Comparison of ENCODE assay signal across 17 cellular contexts in the genomic region with DNA sequence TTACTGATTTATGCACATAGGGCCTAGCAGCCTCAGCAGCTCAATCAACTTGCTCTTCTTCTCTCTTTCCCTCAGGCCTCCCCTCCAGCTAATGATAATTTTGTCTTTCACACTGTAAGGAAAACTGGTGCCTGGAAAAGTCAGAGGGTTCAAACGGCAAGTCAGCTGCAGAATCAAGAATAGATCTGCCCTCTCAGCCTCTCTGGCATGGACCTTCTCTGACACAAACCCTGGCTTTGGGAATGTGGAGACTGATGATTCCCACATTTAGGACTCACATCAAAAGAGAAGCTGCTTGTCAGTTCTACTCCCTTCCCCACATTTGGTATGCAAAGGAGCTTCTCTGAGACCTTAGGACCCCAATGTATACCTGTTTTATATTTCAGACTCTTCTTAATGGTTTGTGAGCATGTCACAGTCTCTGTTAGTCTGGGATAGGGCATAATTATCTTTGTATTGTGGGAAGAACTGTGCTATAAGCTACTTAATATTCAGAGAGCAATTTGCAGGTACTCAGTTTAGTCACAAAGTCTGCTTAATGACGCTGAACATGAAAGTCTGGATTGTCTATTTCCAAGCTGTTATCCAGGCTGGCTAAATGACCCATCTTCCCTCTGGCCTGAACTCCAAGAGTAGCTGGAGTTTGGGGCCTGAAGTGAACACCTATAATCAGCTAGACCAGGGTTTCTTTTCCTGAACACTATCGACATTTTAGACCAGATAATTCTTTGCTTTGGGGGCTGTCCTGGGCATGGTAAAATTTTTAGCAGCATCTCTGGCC. TPM values are rescaled to one million over a fixed set of nuclear protein-coding genes. Genes with fewer than 3 reads are reported as not detected.
A peak's percentile ranks its signal among the peaks of the same experiment; 100 is the strongest.
DNase-seq lines count a peak whose midpoint lies in the region; ATAC-seq, FAIRE-seq and TF ChIP-seq lines count a peak whose summit lies in the region.
"Had no signal": no experiment of that assay in that cellular context is flagged by ENCODE, and none has a peak within 500 bp of the region (broad histone marks: within the 10 kb centered on the region; RNA-seq: fewer than 3 reads in every experiment).

No MANE protein-coding gene starts in this region.

- DNase-seq in GM19239 (ENCODE audit: insufficient read length, low spot score) (no peak), Karpas-422 (peak; percentile 65), K562 (ENCODE audit: extremely low read depth in 1 of 4, low spot score in 3 of 4) (no peak), cortex of kidney (lab: John Stamatoyannopoulos, UW) (no peak), NCI-H2171 (lab: John Stamatoyannopoulos, UW) (no peak), ecto neural progenitor cell (ENCODE audit: low spot score) (no peak)
- DNase-seq: HFFc6, KBM-7, MM.1S, NCI-H1105, NCI-H1930, NCI-H510A treated with DMSO at 0.1 percent for 48 hours had no signal

- H3K4me3 ChIP-seq in Karpas-422 (ENCODE audit: low read length) = peak overlapping the region; percentile 56
- H3K4me3 ChIP-seq in K562 = no peak overlapping the region
- H3K4me3 ChIP-seq in neural cell (ENCODE audit: low read length) = peak overlapping the region; percentile 48
- H3K4me3 ChIP-seq: BLaER1 treated with 17β-estradiol and CSF1 and Interleukin-3, amounts not matched to agents 10 nM and 100 nM; GM23338; SJSA1 had no signal

- CTCF ChIA-PET in K562 (lab: Yijun Ruan, JAX; ENCODE audit: low intra/inter-chr PET ratio) = no interaction called here

- no peaks in the 10 kb centered on the region for H3K9me1 ChIP-seq in K562 (ENCODE audit: control insufficient read depth, insufficient read depth, low read length)

- TF ChIP-seq EP300 in K562 (IDR thresholded peaks at IDR 0.05; ENCODE audit: low read length) = no peak
- peak; percentile 39 for TF ChIP-seq EP300 in neural cell (conservative IDR thresholded peaks at IDR 0.05; ENCODE audit: poor library complexity, severe bottlenecking)

- H3F3A ChIP-seq in neural cell (ENCODE audit: insufficient read depth, low read length, poor library complexity, severe bottlenecking) = no peaks in the 10 kb centered on the region

- H2AFZ ChIP-seq in Karpas-422 (ENCODE audit: low read length) = peak overlapping the region; percentile 36; the same call in 1 of the 2 replicates
- 0 out of 2 replicates have a peak overlapping the region, but pooled peaks have one; percentile 12 for H2AFZ ChIP-seq in K562 (ENCODE audit: low read depth, low read length)
- H2AFZ ChIP-seq in neural cell (ENCODE audit: low read depth, low read length) = no peak overlapping the region
- H2AFZ ChIP-seq: GM23338 had no signal

- in situ Hi-C loops in K562 (cut with MboI) = no loop called here

- POLR2A ChIA-PET in K562 (lab: Yijun Ruan, JAX) = interaction anchor here (0.7 to 1.9 kb wide), 3 partner anchors 11 to 66 kb away, joined by 3 to 12 read pairs (median 3); no protein-coding TSS in a partner anchor

- BruUV-seq in K562 (replicated peaks; lab: Mats Ljungman, UMichigan) = no TSS peak

- H3K79me2 ChIP-seq in Karpas-422 (ENCODE audit: low read length) (no peaks in the 10 kb centered on the region), K562 (ENCODE audit: control insufficient read depth, insufficient read depth, low read length) (no peaks in the 10 kb centered on the region), neural cell (replicated peaks; ENCODE audit: insufficient read depth, low read length) (no peaks in the 10 kb centered on the region)

- no peak for TF ChIP-seq RAD21 in K562 (CRISPR knock-in tag; conservative IDR thresholded peaks at IDR 0.05 in 1 of 2, IDR thresholded peaks at IDR 0.05 in 1 of 2)
- TF ChIP-seq RAD21 in neural cell (conservative IDR thresholded peaks at IDR 0.05) = no peak

- H3K4me2 ChIP-seq in Karpas-422 (ENCODE audit: low read depth, low read length, poor library complexity, severe bottlenecking) = peak overlapping the region; percentile 74
- no peak overlapping the region for H3K4me2 ChIP-seq in K562 (ENCODE audit: insufficient read depth, low read length)
- H3K4me2 ChIP-seq in neural cell (ENCODE audit: low read length) = peak overlapping the region; percentile 37
- H3K4me2 ChIP-seq: GM23338 had no signal

- H3K36me3 ChIP-seq in Karpas-422 (ENCODE audit: insufficient read depth, low read length) (no peaks in the 10 kb centered on the region), K562 (ENCODE audit: control insufficient read depth, insufficient read depth, low read length) (no peaks in the 10 kb centered on the region), neural cell (ENCODE audit: insufficient read depth, low read length) (no peaks in the 10 kb centered on the region)
- H3K36me3 ChIP-seq: BLaER1 treated with 17β-estradiol and CSF1 and Interleukin-3, amounts not matched to agents 10 nM and 100 nM; SJSA1 had no signal

- no peaks in the 10 kb centered on the region for H3K9me3 ChIP-seq in Karpas-422 (ENCODE audit: low read length)
- no peaks in the 10 kb centered on the region; the same call in 1 of the 2 replicates for H3K9me3 ChIP-seq in K562 (replicated peaks; ENCODE audit: control insufficient read depth, insufficient read depth, low read depth, low read length)
- H3K9me3 ChIP-seq in neural cell (ENCODE audit: low read length) = no peaks in the 10 kb centered on the region
- H3K9me3 ChIP-seq: BLaER1 treated with 17β-estradiol and CSF1 and Interleukin-3, amounts not matched to agents 10 nM and 100 nM; SJSA1 had no signal

- H3K9ac ChIP-seq in Karpas-422 (ENCODE audit: low read length) = peak overlapping the region; percentile 75
- H3K9ac ChIP-seq in K562 (ENCODE audit: insufficient read depth in 1 of 2, low read depth in 2 of 2, low read length in 2 of 2) = no peak overlapping the region
- peak overlapping the region; percentile 51 for H3K9ac ChIP-seq in neural cell (ENCODE audit: low read length)
- H3K9ac ChIP-seq: BLaER1 treated with 17β-estradiol and CSF1 and Interleukin-3, amounts not matched to agents 10 nM and 100 nM had no signal

- 3% methylated on average over 3 of the region's 3 CpGs for WGBS in K562 (ENCODE audit: insufficient coverage, low coverage, missing lambda C conversion rate)

- FAIRE-seq in GM19239 (lab: Jason Lieb, UNC) (peak; percentile 28), K562 (lab: Jason Lieb, UNC) (no peak)

- TF ChIP-seq CTCF in K562 (IDR thresholded peaks at IDR 0.05 in 2 of 3, conservative IDR thresholded peaks at IDR 0.05 in 1 of 3; ENCODE audit: insufficient read depth in 2 of 3, low read depth in 1 of 3, low read length in 3 of 3) (no peak), neural cell (IDR thresholded peaks at IDR 0.05; ENCODE audit: poor library complexity, severe bottlenecking) (no peak)

- H3K27ac ChIP-seq in Karpas-422 (ENCODE audit: low read length) = peak overlapping the region; percentile 98
- no peak overlapping the region for H3K27ac ChIP-seq in K562 (ENCODE audit: extremely low read depth, low read depth, low read length)
- peak overlapping the region; percentile 87 for H3K27ac ChIP-seq in neural cell (ENCODE audit: low read length)
- H3K27ac ChIP-seq: HL-60, SJSA1 had no signal

- H4K20me1 ChIP-seq in Karpas-422 (ENCODE audit: insufficient read depth, low read depth, low read length) (no peaks in the 10 kb centered on the region), K562 (replicated peaks; ENCODE audit: control insufficient read depth, insufficient read depth, low read length) (no peaks in the 10 kb centered on the region), neural cell (ENCODE audit: insufficient read depth) (no peaks in the 10 kb centered on the region)
- H4K20me1 ChIP-seq: BLaER1 treated with 17β-estradiol and CSF1 and Interleukin-3, amounts not matched to agents 10 nM and 100 nM had no signal

- no peak for TF ChIP-seq POLR2A in K562 (conservative IDR thresholded peaks at IDR 0.05)

- intact Hi-C loops in K562 (cut with micrococcal nuclease) = no loop called here

- H3K9me2 ChIP-seq in Karpas-422 (replicated peaks; ENCODE audit: insufficient read depth, low read length) (no peaks in the 10 kb centered on the region), neural cell (ENCODE audit: insufficient read depth, low read length) (no peaks in the 10 kb centered on the region)

- peaks cover 60% of the 10 kb centered on the region for H3K4me1 ChIP-seq in Karpas-422 (ENCODE audit: low read length)
- H3K4me1 ChIP-seq in K562 (replicated peaks in 1 of 2; ENCODE audit: control insufficient read depth in 2 of 2, insufficient read depth in 2 of 2, low read length in 2 of 2) = no peaks in the 10 kb centered on the region; a peak in 1 of 5 replicates

- H3K27me3 ChIP-seq in Karpas-422 (ENCODE audit: low read length) = no peaks in the 10 kb centered on the region
- no peaks in the 10 kb centered on the region for H3K27me3 ChIP-seq in K562 (ENCODE audit: control insufficient read depth in 2 of 2, insufficient read depth in 2 of 2, low read length in 2 of 2)
- H3K27me3 ChIP-seq in neural cell (ENCODE audit: insufficient read depth, low read depth, low read length) = no peaks in the 10 kb centered on the region
- H3K27me3 ChIP-seq: BLaER1 treated with 17β-estradiol and CSF1 and Interleukin-3, amounts not matched to agents 10 nM and 100 nM had no signal

- ATAC-seq in K562 = no peak
- ATAC-seq: GM23338 had no signal

TF ChIP-seq in K562, 482 proteins besides CTCF, POLR2A, EP300 and RAD21 (continues in another document):
- TF ChIP-seq NR1H2 (CRISPR knock-in tag; IDR thresholded peaks at IDR 0.05) = no peak
- TF ChIP-seq ZNF408 (CRISPR knock-in tag; IDR thresholded peaks at IDR 0.05; ENCODE audit: low read depth) = no peak

TF ChIP-seq in neural cell, 6 proteins besides CTCF, POLR2A, EP300 and RAD21 (continues in another document):
- no peak for TF ChIP-seq POLR2AphosphoS5 (IDR thresholded peaks at IDR 0.05)
- no peak for TF ChIP-seq SMC3 (conservative IDR thresholded peaks at IDR 0.05; ENCODE audit: poor library complexity)

RNA-seq across cellular contexts. Expression of gene DIPK1A, which starts 52.2 kb away (rescaled TPM):
- 0.61 and 1.7 TPM in 2 replicates for total RNA-seq in Karpas-422 (2014; rRNA removed; shearing (Covaris generic); ENCODE audit: low replicate concordance)
- total RNA-seq in K562 (2011; cell fraction: chromatin; rRNA removed; ENCODE audit: low replicate concordance) = 2.0 and 4.2 TPM in 2 replicates
- 1.5 and 1.7 TPM in 2 replicates for total RNA-seq in K562 (2011; cell fraction: nucleolus; rRNA removed)
- 3.3 and 4.8 TPM in 2 replicates for total RNA-seq in K562 (2011; cell fraction: nucleoplasm; rRNA removed)
- total RNA-seq in K562 (2014; rRNA removed) = 0.54 and 0.69 TPM in 2 replicates
- total RNA-seq in K562 (2014; rRNA removed; fragmentation: Illumina TruSeq; extraction: Trizol) = 1.3 and 1.9 TPM in 2 replicates
- 1.1 and 1.2 TPM in 2 replicates for total RNA-seq in K562 (2015; rRNA removed; fragmentation: Illumina TruSeq; extraction: Trizol)
- total RNA-seq in K562 (2021) = 1.3 TPM in 2 replicates
- polyA plus RNA-seq in K562 (2011; rRNA removed) = 1.4 and 2.0 TPM in 2 replicates
- polyA plus RNA-seq in K562 (2011; cell fraction: cytosol; rRNA removed) = 0.19 and 0.84 TPM in 2 replicates
- 0.51 TPM in 2 replicates for polyA plus RNA-seq in K562 (2011; cell fraction: nucleus; rRNA removed)
- 2.6 and 3.5 TPM in 2 replicates for polyA plus RNA-seq in K562 (2012)
- 1.5 TPM in 2 replicates for polyA plus RNA-seq in K562 (2014; fragmentation: Illumina TruSeq; extraction: Trizol)
- 1 to 10 TPM; 2.4 to 2.5 TPM for polyA plus RNA-seq in K562 (2014; fragmentation: Nextera tagmentation; extraction: Ambion mirVana)
- 0.65 and 0.91 TPM in 2 replicates for polyA plus RNA-seq in K562 (2014; rRNA removed)
- 2.1 and 2.7 TPM in 2 replicates for polyA minus RNA-seq in K562 (2011; rRNA and poly(A)+ RNA removed)
- 0.73 and 0.76 TPM in 2 replicates for polyA minus RNA-seq in K562 (2011; cell fraction: cytosol; rRNA and poly(A)+ RNA removed)
- polyA minus RNA-seq in K562 (2011; cell fraction: nucleus; rRNA and poly(A)+ RNA removed) = 0.56 and 0.67 TPM in 2 replicates
- 8.4 and 10.0 TPM in 2 replicates for polyA plus RNA-seq in neural cell
- polyA minus RNA-seq in neural cell = 13.9 and 19.6 TPM in 2 replicates

Comparison
In these comparisons a context has a peak if more than half of its experiments do, and no peak if none do; other contexts are left out.
1. H3K9ac ChIP-seq: peak in Karpas-422 (single experiment) and neural cell (single experiment); none in K562 (0 of 2).